In genomic region chr11:96246718-96247540, GRCh38 we compare ENCODE assay signal across 1 cellular context.
TF ChIP-seq lines count a peak whose summit lies in the region.

No MANE protein-coding gene starts in this region.

TF ChIP-seq in HepG2, 621 proteins besides CTCF, POLR2A, EP300 and RAD21 (continued from another document and continues in another):
- TF ChIP-seq ZHX1 (CRISPR knock-in tag; IDR thresholded peaks at IDR 0.05; ENCODE audit: low read depth) (no peak), TBX3 (IDR thresholded peaks at IDR 0.05; ENCODE audit: borderline replicate concordance) (no peak), ZNF543 (CRISPR knock-in tag; IDR thresholded peaks at IDR 0.05) (no peak), PHF5A (CRISPR knock-in tag; IDR thresholded peaks at IDR 0.05; ENCODE audit: low read depth, unreplicated experiment) (no peak), ZBTB26 (CRISPR knock-in tag; IDR thresholded peaks at IDR 0.05; ENCODE audit: borderline replicate concordance) (no peak), ZFP91 (CRISPR knock-in tag; IDR thresholded peaks at IDR 0.05; ENCODE audit: borderline replicate concordance) (no peak), CERS6 (CRISPR knock-in tag; IDR thresholded peaks at IDR 0.05) (no peak), FOXK1 (CRISPR knock-in tag; IDR thresholded peaks at IDR 0.05; ENCODE audit: borderline replicate concordance, low read depth) (peak; percentile 19; the same call in 1 of the 2 replicates), ARID5B (CRISPR knock-in tag; IDR thresholded peaks at IDR 0.05) (peak; percentile 71; the same call in 1 of the 2 replicates), RFX3 (CRISPR knock-in tag; IDR thresholded peaks at IDR 0.05) (no peak), ZXDC (CRISPR knock-in tag; IDR thresholded peaks at IDR 0.05) (no peak), ZNF33B (CRISPR knock-in tag; IDR thresholded peaks at IDR 0.05) (no peak), ZNF629 (CRISPR knock-in tag; conservative IDR thresholded peaks at IDR 0.05) (no peak), ZBTB3 (CRISPR knock-in tag; IDR thresholded peaks at IDR 0.05; ENCODE audit: borderline replicate concordance, low read depth) (no peak), ATF4 (CRISPR knock-in tag; IDR thresholded peaks at IDR 0.05) (peak in 1 of 2 experiments; percentile 43; a peak in 1 of 4 replicates), HMGA1 (CRISPR knock-in tag; conservative IDR thresholded peaks at IDR 0.05) (no peak), FIP1L1 (IDR thresholded peaks at IDR 0.05; ENCODE audit: borderline replicate concordance, insufficient read depth, low read depth, low read length) (no peak), HDAC1 (CRISPR knock-in tag; IDR thresholded peaks at IDR 0.05) (no peak), ZNF337 (CRISPR knock-in tag; IDR thresholded peaks at IDR 0.05; ENCODE audit: borderline replicate concordance, low read depth) (no peak), RNF219 (CRISPR knock-in tag; IDR thresholded peaks at IDR 0.05) (no peak), SIX4 (CRISPR knock-in tag; IDR thresholded peaks at IDR 0.05) (peak; percentile 86; the same call in 1 of the 2 replicates), ZNF441 (CRISPR knock-in tag; IDR thresholded peaks at IDR 0.05; ENCODE audit: borderline replicate concordance) (no peak), ATF3 (CRISPR knock-in tag; IDR thresholded peaks at IDR 0.05) (no peak), ZNF567 (CRISPR knock-in tag; IDR thresholded peaks at IDR 0.05; ENCODE audit: borderline replicate concordance) (no peak), TRIM24 (CRISPR knock-in tag; IDR thresholded peaks at IDR 0.05) (no peak), TCF12 (IDR thresholded peaks at IDR 0.05) (no peak), TCF12 (CRISPR knock-in tag; IDR thresholded peaks at IDR 0.05) (no peak), CBX5 (CRISPR knock-in tag; IDR thresholded peaks at IDR 0.05; ENCODE audit: borderline replicate concordance) (no peak), ZNF354B (CRISPR knock-in tag; IDR thresholded peaks at IDR 0.05) (no peak), ZNF451 (CRISPR knock-in tag; IDR thresholded peaks at IDR 0.05) (no peak), FOXO1 (CRISPR knock-in tag; IDR thresholded peaks at IDR 0.05) (no peak), SOX5 (CRISPR knock-in tag; IDR thresholded peaks at IDR 0.05; ENCODE audit: borderline replicate concordance) (peak; percentile 63), XRCC5 (optimal IDR thresholded peaks at IDR 0.05; ENCODE audit: low read length) (no peak), ZEB1 (IDR thresholded peaks at IDR 0.05; ENCODE audit: insufficient replicate concordance, low read depth) (no peak), CEBPG (CRISPR knock-in tag; IDR thresholded peaks at IDR 0.05) (no peak)
